12 cellular contexts compared by ENCODE assay signal in the genomic region with DNA sequence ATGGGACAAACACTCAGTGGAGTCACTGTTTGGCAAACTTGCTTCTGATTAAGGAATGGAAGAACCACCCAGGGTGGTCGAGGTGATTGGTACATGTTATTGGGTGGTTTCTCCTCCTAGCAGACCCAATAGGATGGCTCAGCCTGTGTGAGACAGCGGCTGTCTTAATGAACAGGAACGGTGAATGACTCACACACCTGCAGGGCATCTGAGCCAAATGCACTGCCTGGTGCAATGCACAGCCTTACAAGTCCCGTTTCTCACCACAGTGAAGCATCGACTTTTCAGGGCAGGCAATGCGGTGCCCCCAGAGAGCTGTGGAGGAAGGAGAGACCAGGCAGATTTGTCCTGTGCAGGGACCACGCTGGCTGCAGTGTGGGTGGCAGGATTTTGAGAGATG.
"Had no signal": no experiment of that assay in that cellular context is flagged by ENCODE, and none has a peak within 500 bp of the region (broad histone marks: within the 10 kb centered on the region; RNA-seq: fewer than 3 reads in every experiment).

No MANE protein-coding gene starts in this region.

- H3K9me3 ChIP-seq: pancreas, thoracic aorta had no signal

- ATAC-seq: pancreas had no signal

- H3K4me3 ChIP-seq: cardiac muscle cell, neural progenitor cell, pancreas, thoracic aorta had no signal

- H3K9ac ChIP-seq: neural progenitor cell had no signal

- H3K4me1 ChIP-seq: neural progenitor cell, pancreas had no signal

- H3K36me3 ChIP-seq: cardiac muscle cell, neural progenitor cell, pancreas, thoracic aorta had no signal

- DNase-seq: activated CD4-positive, CD25-positive, alpha-beta regulatory T cell treated with anti-CD3 and anti-CD28 coated beads, Interleukin-2, amount 50 U/mL, for 72 hours; activated naive CD4-positive, alpha-beta T cell treated with anti-CD3 and anti-CD28 coated beads, Interleukin-2, amount 50 U/mL, for 16 hours; activated T-cell treated with anti-CD3 and anti-CD28 coated beads for 4 hours; erythroblast; kidney; pancreas; stimulated activated CD4-positive, alpha-beta T cell treated with anti-CD3 and anti-CD28 coated beads, Interleukin-12 subunit alpha, Interleukin-12 subunit beta, amount 100 ng/mL, for 4 hours; stimulated activated CD4-positive, alpha-beta T cell treated with anti-CD3 and anti-CD28 coated beads, Interleukin-2, amount 100 ng/mL, for 24 hours; T1000 had no signal

- H3K27me3 ChIP-seq: cardiac muscle cell, neural progenitor cell, pancreas had no signal

- H2AFZ ChIP-seq: neural progenitor cell had no signal

- H3K4me2 ChIP-seq: neural progenitor cell had no signal

- H3K27ac ChIP-seq: cardiac muscle cell, neural progenitor cell, pancreas, thoracic aorta had no signal
